Comparison of ENCODE assay signal across 17 cellular contexts in the genomic region with DNA sequence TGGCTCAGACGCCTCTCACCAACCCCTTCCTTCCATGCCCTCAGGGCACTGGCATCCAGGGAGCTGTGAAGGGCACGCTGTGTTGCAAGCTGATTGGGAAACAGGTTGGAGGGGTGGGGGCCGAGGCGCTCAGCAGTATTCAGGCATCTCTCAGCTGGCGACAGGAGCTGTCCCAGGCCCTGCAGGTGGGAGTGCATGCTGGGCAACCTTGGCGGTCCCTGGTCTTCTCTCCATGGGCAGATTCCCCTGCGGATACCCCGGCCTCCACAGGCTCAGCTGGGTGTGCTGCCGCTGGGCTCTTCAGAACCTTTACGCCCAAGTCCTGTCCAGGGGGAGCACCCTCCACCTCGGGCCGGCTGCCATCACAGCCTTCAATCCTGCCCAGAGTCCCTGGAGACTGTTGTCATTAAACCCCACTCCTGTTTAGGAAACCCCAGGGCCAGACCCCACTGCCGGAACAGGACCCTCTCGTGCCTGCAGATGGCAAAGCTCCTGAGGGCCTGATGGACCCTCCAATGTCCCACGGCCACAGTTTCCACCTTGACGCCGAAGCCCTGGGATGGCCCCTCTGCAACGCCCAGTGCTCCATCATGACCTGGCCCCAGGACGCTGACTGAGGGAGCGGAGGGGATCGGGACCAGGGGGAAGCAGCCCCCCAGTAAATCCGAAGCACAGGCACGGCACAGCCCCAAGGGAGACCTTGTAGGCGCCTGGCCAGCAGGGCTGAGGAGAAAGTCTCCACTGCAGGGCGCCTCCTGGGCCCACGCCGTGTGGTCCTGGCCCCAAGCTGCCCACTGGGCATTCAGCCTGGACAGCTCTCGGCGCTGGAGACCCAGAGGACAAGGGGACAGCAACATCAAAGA. TPM values are rescaled to one million over a fixed set of nuclear protein-coding genes. Genes with fewer than 3 reads are reported as not detected.
A peak's percentile ranks its signal among the peaks of the same experiment; 100 is the strongest.
DNase-seq lines count a peak whose midpoint lies in the region; ATAC-seq and TF ChIP-seq lines count a peak whose summit lies in the region.
"Had no signal": no experiment of that assay in that cellular context is flagged by ENCODE, and none has a peak within 500 bp of the region (broad histone marks: within the 10 kb centered on the region; RNA-seq: fewer than 3 reads in every experiment).

No MANE protein-coding gene starts in this region.

- TF ChIP-seq CTCF in MCF 10A (IDR thresholded peaks at IDR 0.05; ENCODE audit: unreplicated experiment) (no peak), mammary epithelial cell (conservative IDR thresholded peaks at IDR 0.05 in 1 of 2, IDR thresholded peaks at IDR 0.05 in 1 of 2; ENCODE audit: extremely low read depth in 1 of 2, insufficient read depth in 1 of 2, low read depth in 1 of 2, low read length in 2 of 2) (no peak), chondrocyte (IDR thresholded peaks at IDR 0.05) (no peak), type B pancreatic cell (conservative IDR thresholded peaks at IDR 0.05) (no peak), mesothelial cell of epicardium (IDR thresholded peaks at IDR 0.05; ENCODE audit: unreplicated experiment) (no peak), GM13977 (IDR thresholded peaks at IDR 0.05; ENCODE audit: extremely low read depth, insufficient read depth, missing control alignments) (no peak)

- H3K27me3 ChIP-seq in mammary epithelial cell (ENCODE audit: insufficient read depth, low read length) = peaks cover 2% of the 10 kb centered on the region
- H3K27me3 ChIP-seq: neutrophil, vagina had no signal

- no peaks in the 10 kb centered on the region for H3K27me3 Mint-ChIP-seq in MCF 10A (ENCODE audit: insufficient read depth, unreplicated experiment)
- H3K27me3 Mint-ChIP-seq in chondrocyte (ENCODE audit: low read depth) = peaks cover 4% of the 10 kb centered on the region
- no peaks in the 10 kb centered on the region for H3K27me3 Mint-ChIP-seq in type B pancreatic cell
- H3K27me3 Mint-ChIP-seq in mesothelial cell of epicardium (ENCODE audit: low read depth) = peaks cover 19% of the 10 kb centered on the region
- H3K27me3 Mint-ChIP-seq: activated CD4-positive, alpha-beta T cell treated with anti-CD3 and anti-CD28 coated beads for 36 hours had no signal

- BruUV-seq in MCF 10A (replicated peaks; lab: Mats Ljungman, UMichigan) (no TSS peak), mammary epithelial cell (replicated peaks; lab: Mats Ljungman, UMichigan) (no TSS peak)

- no peaks in the 10 kb centered on the region for H3K79me2 ChIP-seq in mammary epithelial cell (ENCODE audit: insufficient read depth, low read length)

- 78% methylated on average over 14 of the region's 29 CpGs for WGBS in mammary epithelial cell (ENCODE audit: low coverage, missing lambda C conversion rate)

- ATAC-seq in left lobe of liver = peak; percentile 76
- no peak for ATAC-seq in HG03469 (IDR thresholded peaks at IDR 0.05; ENCODE audit: unreplicated experiment)
- ATAC-seq: activated CD4-positive, alpha-beta T cell treated with anti-CD3 and anti-CD28 coated beads for 36 hours; stimulated activated naive B cell treated with anti-CD40 and anti-IgM and Interleukin-4, amounts not matched to agents 10 μg/mL and 1 μg/mL and 100 μg/mL, for 72 hours had no signal

- H3K4me3 Mint-ChIP-seq in MCF 10A (ENCODE audit: unreplicated experiment) = no peak overlapping the region
- no peak overlapping the region for H3K4me3 Mint-ChIP-seq in chondrocyte (ENCODE audit: unreplicated experiment)
- H3K4me3 Mint-ChIP-seq in type B pancreatic cell = no peak overlapping the region
- no peak overlapping the region for H3K4me3 Mint-ChIP-seq in mesothelial cell of epicardium
- H3K4me3 Mint-ChIP-seq: activated CD4-positive, alpha-beta T cell treated with anti-CD3 and anti-CD28 coated beads for 36 hours; memory B cell; stimulated activated naive B cell treated with anti-CD40 and anti-IgM and Interleukin-4, amounts not matched to agents 10 μg/mL and 1 μg/mL and 100 μg/mL, for 72 hours had no signal

- H3K9me3 ChIP-seq in mammary epithelial cell (replicated peaks; ENCODE audit: insufficient read depth, low read length) = no peaks in the 10 kb centered on the region
- H3K9me3 ChIP-seq: neutrophil, vagina had no signal

- H3K36me3 Mint-ChIP-seq in MCF 10A (ENCODE audit: insufficient read depth, unreplicated experiment) (no peaks in the 10 kb centered on the region), chondrocyte (ENCODE audit: low read depth) (no peaks in the 10 kb centered on the region), type B pancreatic cell (no peaks in the 10 kb centered on the region), mesothelial cell of epicardium (no peaks in the 10 kb centered on the region)
- H3K36me3 Mint-ChIP-seq: memory B cell; stimulated activated naive B cell treated with anti-CD40 and anti-IgM and Interleukin-4, amounts not matched to agents 10 μg/mL and 1 μg/mL and 100 μg/mL, for 72 hours had no signal

- dilution Hi-C loops in mammary epithelial cell (cut with HindIII; ENCODE audit: low sequenced_read_pairs) = no loop called here

- no peak overlapping the region for H2AFZ ChIP-seq in mammary epithelial cell (ENCODE audit: low read depth, low read length)

- H3K4me3 ChIP-seq in mammary epithelial cell (replicated peaks in 1 of 3; ENCODE audit: insufficient read depth in 1 of 3, low read depth in 2 of 3, low read length in 3 of 3) = no peak overlapping the region
- H3K4me3 ChIP-seq: smooth muscle cell, vagina had no signal

- intact Hi-C loops in MCF 10A (cut with micrococcal nuclease) (no loop called here), mammary epithelial cell (cut with micrococcal nuclease) (no loop called here)

- H3K4me1 Mint-ChIP-seq in MCF 10A (ENCODE audit: insufficient read depth, unreplicated experiment) (no peaks in the 10 kb centered on the region), chondrocyte (ENCODE audit: low read depth) (no peaks in the 10 kb centered on the region), type B pancreatic cell (ENCODE audit: unreplicated experiment) (no peaks in the 10 kb centered on the region), mesothelial cell of epicardium (no peaks in the 10 kb centered on the region)
- H3K4me1 Mint-ChIP-seq: activated CD4-positive, alpha-beta T cell treated with anti-CD3 and anti-CD28 coated beads for 36 hours; memory B cell; stimulated activated naive B cell treated with anti-CD40 and anti-IgM and Interleukin-4, amounts not matched to agents 10 μg/mL and 1 μg/mL and 100 μg/mL, for 72 hours had no signal

- H3K27ac Mint-ChIP-seq in MCF 10A (ENCODE audit: low read depth, unreplicated experiment) (no peak overlapping the region), chondrocyte (ENCODE audit: unreplicated experiment) (no peak overlapping the region), type B pancreatic cell (no peak overlapping the region), mesothelial cell of epicardium (no peak overlapping the region)
- H3K27ac Mint-ChIP-seq: activated CD4-positive, alpha-beta T cell treated with anti-CD3 and anti-CD28 coated beads for 36 hours; memory B cell; stimulated activated naive B cell treated with anti-CD40 and anti-IgM and Interleukin-4, amounts not matched to agents 10 μg/mL and 1 μg/mL and 100 μg/mL, for 72 hours had no signal

- H3K4me1 ChIP-seq in mammary epithelial cell (ENCODE audit: insufficient read depth, low read length) = no peaks in the 10 kb centered on the region
- H3K4me1 ChIP-seq: vagina had no signal

- H4K20me1 ChIP-seq in mammary epithelial cell (ENCODE audit: insufficient read depth, low read length) = no peaks in the 10 kb centered on the region

- POLR2A ChIA-PET in MCF 10A (lab: Yijun Ruan, JAX) = interaction anchor here (0.8 kb wide), 1 partner anchor 1265 kb away, joined by 3 read pairs; no protein-coding TSS in a partner anchor

- no peak overlapping the region for H3K27ac ChIP-seq in mammary epithelial cell (ENCODE audit: insufficient read depth, low read depth, low read length)
- H3K27ac ChIP-seq: neutrophil, vagina had no signal

- H3K36me3 ChIP-seq in mammary epithelial cell (ENCODE audit: insufficient read depth, low read length) = no peaks in the 10 kb centered on the region
- H3K36me3 ChIP-seq: neutrophil, vagina had no signal

- H3K4me2 ChIP-seq in mammary epithelial cell (ENCODE audit: insufficient read depth, low read depth, low read length) = no peak overlapping the region
- H3K4me2 ChIP-seq: smooth muscle cell had no signal

- in situ Hi-C loops in mammary epithelial cell (cut with MboI; ENCODE audit: low sequenced_read_pairs in 2 of 2) = no loop called here
- in situ Hi-C loops in GM13977 (cut with MboI; ENCODE audit: low pct_unique_long_range_greater_than_20kb, low sequenced_read_pairs, unreplicated experiment) = loop anchor here (10.0 kb wide), 1 partner anchor 91 kb away; no protein-coding TSS in a partner anchor

- DNase-seq in MCF 10A (ENCODE audit: unreplicated experiment) (peak; percentile 88), mammary epithelial cell (no peak), chondrocyte (ENCODE audit: low spot score) (peak; percentile 75), left lobe of liver (ENCODE audit: low spot score) (peak; percentile 55), type B pancreatic cell (ENCODE audit: extremely low spot score, unreplicated experiment) (peak; percentile 62), mesothelial cell of epicardium (ENCODE audit: low spot score in 2 of 2, unreplicated experiment in 2 of 2) (no peak), GM13977 (ENCODE audit: low spot score) (no peak)
- DNase-seq: activated CD4-positive, alpha-beta T cell treated with anti-CD3 and anti-CD28 coated beads for 36 hours; dermis blood vessel endothelial cell; DMS53; SHP77; stimulated activated naive B cell treated with anti-CD40 and anti-IgM and Interleukin-4, amounts not matched to agents 10 μg/mL and 1 μg/mL and 100 μg/mL, for 72 hours had no signal

- no peak overlapping the region for H3K9ac ChIP-seq in mammary epithelial cell (ENCODE audit: insufficient read depth, low read length)

- CTCF ChIA-PET in MCF 10A (lab: Yijun Ruan, JAX) = interaction anchor here (0.6 kb wide), 1 partner anchor 165 kb away, joined by 3 read pairs; no protein-coding TSS in a partner anchor
- CTCF ChIA-PET in mammary epithelial cell (lab: Charles Lee; ENCODE audit: low non-redundant PET) = no interaction called here

- H3K9me3 Mint-ChIP-seq in MCF 10A (ENCODE audit: unreplicated experiment) = no peaks in the 10 kb centered on the region
- no peaks in the 10 kb centered on the region for H3K9me3 Mint-ChIP-seq in chondrocyte (ENCODE audit: low read depth)
- no peaks in the 10 kb centered on the region for H3K9me3 Mint-ChIP-seq in type B pancreatic cell
- no peaks in the 10 kb centered on the region for H3K9me3 Mint-ChIP-seq in mesothelial cell of epicardium
- H3K9me3 Mint-ChIP-seq: memory B cell; stimulated activated naive B cell treated with anti-CD40 and anti-IgM and Interleukin-4, amounts not matched to agents 10 μg/mL and 1 μg/mL and 100 μg/mL, for 72 hours had no signal

RNA-seq across cellular contexts. Expression of a gene that starts 9.3 kb away (rescaled TPM):
- total RNA-seq in MCF 10A (2022) (0.12 and 0.17 TPM in 2 replicates), mammary epithelial cell (under 1 TPM; 0.50 to 0.94 TPM), chondrocyte (0.07 to 0.70 TPM (median 0.56 TPM) in 3 replicates), left lobe of liver (4.1 TPM), type B pancreatic cell (ENCODE audit: low replicate concordance) (3.6 and 5.0 TPM in 2 replicates), mesothelial cell of epicardium (0.16 to 0.24 TPM (median 0.18 TPM) in 3 replicates)
- polyA plus RNA-seq in mammary epithelial cell = 0.46 TPM
- 1.5 TPM for polyA minus RNA-seq in mammary epithelial cell
- total RNA-seq: smooth muscle cell had no signal
- polyA plus RNA-seq: smooth muscle cell had no signal

Comparison
In these comparisons a context has a peak if more than half of its experiments do, and no peak if none do; other contexts are left out.
1. DNase-seq: peak in MCF 10A (single experiment), chondrocyte (single experiment), left lobe of liver (single experiment) and type B pancreatic cell (single experiment); none in mammary epithelial cell (single experiment), mesothelial cell of epicardium (0 of 2) and GM13977 (single experiment).